24 cellular contexts compared by ENCODE assay signal in the genomic region with DNA sequence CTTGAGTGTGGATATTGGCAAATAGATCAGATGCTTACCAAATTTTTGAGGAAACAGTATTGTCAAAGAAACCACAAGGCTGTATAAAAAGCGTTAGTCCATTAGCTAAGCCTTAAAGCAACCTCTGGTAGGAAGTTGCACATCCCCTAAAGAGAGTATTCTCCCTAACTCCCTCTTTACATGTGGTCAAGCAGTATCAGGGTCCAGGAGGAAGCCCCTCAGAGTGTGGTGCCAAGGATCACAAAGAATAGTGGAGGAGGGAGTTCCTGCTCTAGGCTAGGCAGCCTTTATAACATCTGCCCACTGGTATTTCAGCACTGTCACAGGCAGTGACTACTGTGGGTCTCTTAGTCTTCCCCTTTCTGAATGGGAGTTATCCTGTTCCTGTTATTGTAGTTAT. TPM values are rescaled to one million over a fixed set of nuclear protein-coding genes. Genes with fewer than 3 reads are reported as not detected.
DNase-seq lines count a peak whose midpoint lies in the region; ATAC-seq, FAIRE-seq and TF ChIP-seq lines count a peak whose summit lies in the region.
"Had no signal": no experiment of that assay in that cellular context is flagged by ENCODE, and none has a peak within 500 bp of the region (broad histone marks: within the 10 kb centered on the region; RNA-seq: fewer than 3 reads in every experiment).

No MANE protein-coding gene starts in this region.

- H2BK15ac ChIP-seq in mesenchymal stem cell (ENCODE audit: low read depth, poor library complexity, severe bottlenecking): no peak overlapping the region

- H2AFZ ChIP-seq in HepG2 (ENCODE audit: low read length): no peak overlapping the region
- H2AFZ ChIP-seq in mesenchymal stem cell (ENCODE audit: low read depth, low read length): no peak overlapping the region
- H2AFZ ChIP-seq: GM23338 had no signal

- H3K9ac ChIP-seq in HepG2 (ENCODE audit: insufficient read depth, low read depth, low read length) (no peak overlapping the region), mesenchymal stem cell (ENCODE audit: low read length) (no peak overlapping the region)

- no peak for TF ChIP-seq CTCF in right lobe of liver (IDR thresholded peaks at IDR 0.05)
- no peak for TF ChIP-seq CTCF in HepG2 (CRISPR knock-in tag; IDR thresholded peaks at IDR 0.05)
- no peak for TF ChIP-seq CTCF in left lung (IDR thresholded peaks at IDR 0.05)

- H3K9me3 ChIP-seq in right lobe of liver: no peaks in the 10 kb centered on the region
- H3K9me3 ChIP-seq in HepG2 (ENCODE audit: low read length): no peaks in the 10 kb centered on the region
- no peaks in the 10 kb centered on the region for H3K9me3 ChIP-seq in left lung
- H3K9me3 ChIP-seq in mesenchymal stem cell (ENCODE audit: control insufficient read depth, low read length): no peaks in the 10 kb centered on the region
- H3K9me3 ChIP-seq: transverse colon had no signal

- CTCF ChIA-PET in HepG2 (lab: Yijun Ruan, JAX; ENCODE audit: low intra/inter-chr PET ratio, low total read pairs): no interaction called here

- FAIRE-seq in HepG2 (lab: Jason Lieb, UNC): no peak

- H3K79me1 ChIP-seq in mesenchymal stem cell (replicated peaks; ENCODE audit: low read length, poor library complexity, severe bottlenecking): no peaks in the 10 kb centered on the region

- H3K4ac ChIP-seq in mesenchymal stem cell (ENCODE audit: low read depth in 1 of 2, low read length in 2 of 2): no peak overlapping the region

- no peaks in the 10 kb centered on the region for H3K36me3 ChIP-seq in right lobe of liver
- no peaks in the 10 kb centered on the region for H3K36me3 ChIP-seq in HepG2 (replicated peaks in 1 of 2; ENCODE audit: control insufficient read depth in 1 of 2, insufficient read depth in 2 of 2, low read length in 2 of 2)
- H3K36me3 ChIP-seq in left lung: no peaks in the 10 kb centered on the region
- H3K36me3 ChIP-seq in mesenchymal stem cell (ENCODE audit: control insufficient read depth in 1 of 2, insufficient read depth in 2 of 2, low read depth in 1 of 2, low read length in 2 of 2): no peaks in the 10 kb centered on the region
- H3K36me3 ChIP-seq: heart left ventricle, left ventricle myocardium inferior, transverse colon had no signal

- TF ChIP-seq RAD21 in HepG2 (CRISPR knock-in tag; IDR thresholded peaks at IDR 0.05): no peak

- DNase-seq in right lobe of liver (no peak), HepG2 (ENCODE audit: low spot score) (no peak), SIG-M5 (lab: John Stamatoyannopoulos, UW) (peak; percentile 80), left lung (no peak), anterior cingulate cortex (lab: John Stamatoyannopoulos, UW) (no peak), NCI-H82 (lab: John Stamatoyannopoulos, UW) (no peak), mesenchymal stem cell (no peak)
- DNase-seq: 8988T; activated CD4-positive, alpha-beta T cell treated with anti-CD3 and anti-CD28 coated beads, Interleukin-2, amount 50 U/mL, for 48 hours; activated naive CD4-positive, alpha-beta T cell; caudate nucleus; heart left ventricle; left ventricle myocardium inferior; NCI-H1092 treated with DMSO at 0.1 percent for 48 hours; NCI-H2029; NCI-H446 treated with DMSO at 0.1 percent for 48 hours; Right ventricle myocardium superior; stimulated activated CD4-positive, alpha-beta T cell treated with anti-CD3 and anti-CD28 coated beads, Interleukin-4, amount 100 ng/mL, for 24 hours; stimulated activated naive CD8-positive, alpha-beta T cell treated with anti-CD3 and anti-CD28 coated beads, Interleukin-15, amount 100 ng/mL, for 72 hours; transverse colon had no signal

- no peak overlapping the region for H4K8ac ChIP-seq in mesenchymal stem cell (ENCODE audit: low read length)

- H3K4me3 ChIP-seq in right lobe of liver: no peak overlapping the region
- no peak overlapping the region for H3K4me3 ChIP-seq in HepG2 (replicated peaks in 1 of 3; ENCODE audit: insufficient read depth in 1 of 3, low read depth in 2 of 3, low read length in 3 of 3)
- H3K4me3 ChIP-seq in left lung: no peak overlapping the region
- no peak overlapping the region for H3K4me3 ChIP-seq in mesenchymal stem cell (ENCODE audit: insufficient read depth in 1 of 2, low read depth in 1 of 2, low read length in 2 of 2)
- H3K4me3 ChIP-seq: GM23338, heart left ventricle, left ventricle myocardium inferior, smooth muscle cell, transverse colon had no signal

- no peak overlapping the region for H3K23ac ChIP-seq in mesenchymal stem cell (ENCODE audit: low read length in 2 of 2)

- TF ChIP-seq POLR2A in right lobe of liver (IDR thresholded peaks at IDR 0.05): no peak
- no peak for TF ChIP-seq POLR2A in HepG2 (IDR thresholded peaks at IDR 0.05; ENCODE audit: insufficient read depth in 1 of 2, low read depth in 2 of 2, low read length in 2 of 2)

- H3K27ac ChIP-seq in right lobe of liver: no peak overlapping the region
- H3K27ac ChIP-seq in HepG2 (ENCODE audit: extremely low read length, insufficient read depth, low read length): no peak overlapping the region
- H3K27ac ChIP-seq in left lung: peak overlapping the region in 1 of 2 donors; percentile 75
- no peak overlapping the region for H3K27ac ChIP-seq in mesenchymal stem cell (ENCODE audit: low read length, poor library complexity, severe bottlenecking)
- H3K27ac ChIP-seq: left ventricle myocardium inferior, transverse colon had no signal

- H2AK5ac ChIP-seq in mesenchymal stem cell (ENCODE audit: low read length, severe bottlenecking): no peak overlapping the region

- H2BK120ac ChIP-seq in mesenchymal stem cell (ENCODE audit: low read depth, low read length): no peak overlapping the region

- no peaks in the 10 kb centered on the region for H4K20me1 ChIP-seq in HepG2 (ENCODE audit: insufficient read depth, low read length)

- POLR2A ChIA-PET in HepG2 (lab: Yijun Ruan, JAX): no interaction called here

- TF ChIP-seq EP300 in HepG2 (IDR thresholded peaks at IDR 0.05; ENCODE audit: low read depth in 2 of 2, low read length in 2 of 2) (no peak), HepG2 (CRISPR knock-in tag; IDR thresholded peaks at IDR 0.05; ENCODE audit: borderline replicate concordance) (no peak)

- no peak overlapping the region for H4K91ac ChIP-seq in mesenchymal stem cell (ENCODE audit: low read length)

- no peak overlapping the region for H3K18ac ChIP-seq in mesenchymal stem cell (ENCODE audit: low read depth in 1 of 2, low read length in 2 of 2)

- H3K4me2 ChIP-seq in HepG2 (ENCODE audit: low read depth, low read length) (no peak overlapping the region), mesenchymal stem cell (ENCODE audit: low read length, poor library complexity, severe bottlenecking) (no peak overlapping the region)
- H3K4me2 ChIP-seq: GM23338, smooth muscle cell had no signal

- no peak overlapping the region for H3K14ac ChIP-seq in mesenchymal stem cell (ENCODE audit: low read length in 2 of 2)

- H2BK5ac ChIP-seq in mesenchymal stem cell (ENCODE audit: low read depth, low read length, poor library complexity, severe bottlenecking): no peak overlapping the region

- H3K4me1 ChIP-seq in right lobe of liver (no peaks in the 10 kb centered on the region), HepG2 (ENCODE audit: insufficient read depth, low read length) (no peaks in the 10 kb centered on the region), left lung (peaks cover 0 to 19% of the 10 kb centered on the region in 2 donors), mesenchymal stem cell (ENCODE audit: control insufficient read depth, insufficient read depth, low read depth, low read length) (no peaks in the 10 kb centered on the region)
- H3K4me1 ChIP-seq: left ventricle myocardium inferior, transverse colon had no signal

- in situ Hi-C loops in HepG2 (cut with HindIII; ENCODE audit: extremely low pct_ligation_motif_present, low pct_unique_long_range_greater_than_20kb): no loop called here

- no peaks in the 10 kb centered on the region for H3K79me2 ChIP-seq in HepG2 (ENCODE audit: insufficient read depth, low read length)

- H3K27me3 ChIP-seq in right lobe of liver (no peaks in the 10 kb centered on the region), HepG2 (ENCODE audit: control insufficient read depth in 1 of 2, insufficient read depth in 2 of 2, low read length in 2 of 2) (peaks cover 0 to 2% of the 10 kb centered on the region in 2 experiments; a peak in 2 of 5 replicates), left lung (no peaks in the 10 kb centered on the region), mesenchymal stem cell (ENCODE audit: control insufficient read depth in 1 of 2, insufficient read depth in 1 of 2, low read length in 2 of 2) (no peaks in the 10 kb centered on the region)
- H3K27me3 ChIP-seq: heart left ventricle, transverse colon had no signal

- H2BK12ac ChIP-seq in mesenchymal stem cell (ENCODE audit: low read length in 2 of 2): no peak overlapping the region

- intact Hi-C loops in right lobe of liver (cut with DNase I) (no loop called here), HepG2 (cut with micrococcal nuclease; ENCODE audit: unreplicated experiment) (no loop called here), left lung (cut with DNase I) (no loop called here)

- peak; percentile 19 to 45 (median 37) for ATAC-seq in right lobe of liver
- ATAC-seq in HepG2: no peak
- ATAC-seq in left lung: peak; percentile 65
- ATAC-seq in GM21825 (IDR thresholded peaks at IDR 0.05; ENCODE audit: unreplicated experiment): no peak
- ATAC-seq: GM23338; stimulated activated naive CD8-positive, alpha-beta T cell treated with anti-CD3 and anti-CD28 coated beads, Interleukin-15, amount 100 ng/mL, for 72 hours; WTC11 had no signal

- no TSS peak for BruUV-seq in HepG2 (replicated peaks; lab: Mats Ljungman, UMichigan)

- 50% methylated on average over 1 of the region's 1 CpG for WGBS in right lobe of liver (ENCODE audit: insufficient coverage, low coverage, low lambda C conversion rate, missing lambda C conversion rate)
- 27% methylated on average over 1 of the region's 1 CpG for WGBS in HepG2 (ENCODE audit: low lambda C conversion rate)
- 100% methylated on average over 1 of the region's 1 CpG for WGBS in mesenchymal stem cell

RNA-seq across cellular contexts. Expression of a gene that starts 18.8 kb away (rescaled TPM):
- total RNA-seq in right lobe of liver (1 to 10 TPM in 5 of 6 experiments, under 1 TPM in 1; 0.98 to 5.0 (median 1.8) TPM), HepG2 (2016; rRNA removed; fragmentation: Illumina TruSeq; extraction: Trizol) (0.31 and 0.33 TPM in 2 replicates), left lung (10 to 100 TPM; 11.2 to 28.8 TPM)
- total RNA-seq in HepG2 (2016; cell fraction: cytosol; rRNA removed; fragmentation: Illumina TruSeq; extraction: Trizol; ENCODE audit: low read depth): 0.30 TPM in 1 of 2 replicates, not detected in the other
- total RNA-seq in HepG2 (2016; cell fraction: insoluble cytoplasmic fraction; rRNA removed; fragmentation: Illumina TruSeq; extraction: Trizol): 0.32 and 0.59 TPM in 2 replicates
- 0.22 and 0.55 TPM in 2 replicates for total RNA-seq in HepG2 (2016; cell fraction: membrane; rRNA removed; fragmentation: Illumina TruSeq; extraction: Trizol)
- total RNA-seq in HepG2 (2016; cell fraction: nucleus; rRNA removed; fragmentation: Illumina TruSeq; extraction: Trizol): 0.50 and 0.75 TPM in 2 replicates
- 1.3 and 2.3 TPM in 2 replicates for polyA plus RNA-seq in HepG2 (2011; rRNA removed)
- polyA plus RNA-seq in HepG2 (2011; cell fraction: cytosol; rRNA removed): 1.3 TPM in 2 replicates
- polyA plus RNA-seq in HepG2 (2011; cell fraction: nucleus; rRNA removed): 4.0 and 6.8 TPM in 2 replicates
- polyA plus RNA-seq in HepG2 (2012): 0.68 and 0.98 TPM in 2 replicates
- not detected in 2 replicates for polyA plus RNA-seq in HepG2 (2016; cell fraction: cytosol; fragmentation: Illumina TruSeq; extraction: Trizol; ENCODE audit: low read depth)
- 0.26 and 0.58 TPM in 2 replicates for polyA plus RNA-seq in HepG2 (2016; cell fraction: insoluble cytoplasmic fraction; fragmentation: Illumina TruSeq; extraction: Trizol; ENCODE audit: low read depth)
- polyA plus RNA-seq in HepG2 (2016; cell fraction: membrane; fragmentation: Illumina TruSeq; extraction: Trizol; ENCODE audit: low read depth): 0.08 and 0.31 TPM in 2 replicates
- 0.57 and 0.97 TPM in 2 replicates for polyA plus RNA-seq in HepG2 (2016; cell fraction: nucleus; fragmentation: Illumina TruSeq; extraction: Trizol; ENCODE audit: insufficient read depth, low read depth)
- polyA minus RNA-seq in HepG2 (2011; rRNA and poly(A)+ RNA removed; ENCODE audit: low replicate concordance): 5.9 TPM in 2 replicates
- polyA minus RNA-seq in HepG2 (2011; cell fraction: cytosol; rRNA and poly(A)+ RNA removed): 1.8 and 2.4 TPM in 2 replicates
- 7.9 and 9.4 TPM in 2 replicates for polyA minus RNA-seq in HepG2 (2011; cell fraction: nucleus; rRNA and poly(A)+ RNA removed)
- polyA plus RNA-seq in mesenchymal stem cell (2013, experiment 1 of 2): 19.4 TPM
- 19.7 TPM for polyA plus RNA-seq in mesenchymal stem cell (2013, experiment 2 of 2)

Comparison
In these comparisons a context has a peak if more than half of its experiments do, and no peak if none do; other contexts are left out.
1. ATAC-seq: peak in right lobe of liver (4 of 4) and left lung (single experiment); none in HepG2 (single experiment) and GM21825 (single experiment).